8 cellular contexts compared by ENCODE assay signal in the genomic region with DNA sequence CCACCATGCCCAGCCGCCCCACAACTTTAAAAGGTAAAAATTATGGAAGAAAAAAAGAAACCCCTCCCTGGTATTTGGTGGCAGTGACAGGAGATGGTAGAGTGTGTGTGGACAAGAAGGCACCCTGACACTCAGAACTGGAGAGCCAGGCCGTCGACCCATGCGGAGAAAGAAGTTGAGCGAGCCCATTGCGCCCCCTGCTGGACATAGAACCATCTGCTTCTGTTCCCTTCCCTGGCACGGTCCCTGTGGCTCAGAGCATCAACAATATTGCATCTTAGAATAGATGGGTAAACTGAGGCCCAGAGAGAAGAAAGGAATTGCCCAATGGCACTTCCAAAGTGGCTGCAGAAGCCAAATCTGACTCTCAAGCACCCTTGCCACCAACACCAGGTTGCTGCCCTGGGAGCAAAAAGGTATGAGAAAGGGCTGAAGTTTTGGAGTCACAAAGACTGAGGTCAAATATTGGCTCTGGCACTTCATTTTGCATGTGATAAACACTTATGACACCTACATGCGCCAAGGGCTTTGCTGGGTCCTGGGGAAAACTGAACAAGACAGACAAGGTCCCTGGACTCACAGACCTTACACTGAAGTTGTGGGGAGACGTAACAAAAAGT. TPM values are rescaled to one million over a fixed set of nuclear protein-coding genes. Genes with fewer than 3 reads are reported as not detected.
DNase-seq lines count a peak whose midpoint lies in the region; ATAC-seq and TF ChIP-seq lines count a peak whose summit lies in the region.

No MANE protein-coding gene starts in this region.

- no peaks in the 10 kb centered on the region for H3K9me3 ChIP-seq in left lung

- intact Hi-C loops in left lung (cut with DNase I), result no loop called here

- H3K4me3 ChIP-seq in left lung, result no peak overlapping the region

- peak; percentile 93 for ATAC-seq in left lung
- no peak for ATAC-seq in GM21390 (IDR thresholded peaks at IDR 0.05; ENCODE audit: unreplicated experiment)

- TF ChIP-seq CTCF in left lung (IDR thresholded peaks at IDR 0.05), result peak; percentile 75 to 87

- H3K36me3 ChIP-seq in left lung, result peaks cover 0 to 13% of the 10 kb centered on the region in 2 donors

- peak; percentile 66 for DNase-seq in activated gamma-delta T cell treated with Interleukin-2 at 50 U/mL for 16 hours
- no peak for DNase-seq in activated gamma-delta T cell (lab: John Stamatoyannopoulos, UW)
- peak; percentile 64 for DNase-seq in NCI-H2227 treated with DMSO at 0.1 percent for 48 hours (lab: John Stamatoyannopoulos, UW)
- peak; percentile 60 for DNase-seq in activated CD4-positive, alpha-beta T cell treated with anti-CD3 and anti-CD28 coated beads for 1 hour
- DNase-seq in cerebellar cortex (ENCODE audit: low spot score), result peak; percentile 88
- DNase-seq in left lung, result peak; percentile 58 to 86
- DNase-seq in stimulated activated CD4-positive, alpha-beta T cell treated with anti-CD3 and anti-CD28 coated beads, TNF-alpha, amount 100 ng/mL, for 1 hour (ENCODE audit: low read depth in 3 of 3, low spot score in 1 of 3), result peak; percentile 35 to 71 (median 40)

- H3K27ac ChIP-seq in left lung, result no peak overlapping the region

- peaks cover 0 to 10% of the 10 kb centered on the region in 2 donors for H3K27me3 ChIP-seq in left lung

- no peaks in the 10 kb centered on the region for H3K4me1 ChIP-seq in left lung

RNA-seq across cellular contexts. Expression of a gene that starts 8.6 kb away (rescaled TPM):
- total RNA-seq in left lung, result 10 to 100 TPM; 29.6 to 39.5 TPM

RNA-seq across cellular contexts. Expression of a gene that starts 9.3 kb away (rescaled TPM):
- total RNA-seq in left lung, result under 1 TPM in 1 of 2 donors, not detected in 1; 0.64 TPM

RNA-seq across cellular contexts. Expression of a gene that starts 36.6 kb away (rescaled TPM):
- 10 to 100 TPM in 1 of 2 donors, 1 to 10 TPM in 1; 7.5 to 12.9 TPM for total RNA-seq in left lung

RNA-seq across cellular contexts. Expression of a gene that starts 50.1 kb away (rescaled TPM):
- 10 to 100 TPM; 46.4 to 68.1 TPM for total RNA-seq in left lung

RNA-seq across cellular contexts. Expression of a gene that starts 58.5 kb away (rescaled TPM):
- total RNA-seq in left lung, result 10 to 100 TPM; 16.2 to 22.8 TPM
